Comparison of ENCODE assay signal across 1 cellular context in the genomic region with DNA sequence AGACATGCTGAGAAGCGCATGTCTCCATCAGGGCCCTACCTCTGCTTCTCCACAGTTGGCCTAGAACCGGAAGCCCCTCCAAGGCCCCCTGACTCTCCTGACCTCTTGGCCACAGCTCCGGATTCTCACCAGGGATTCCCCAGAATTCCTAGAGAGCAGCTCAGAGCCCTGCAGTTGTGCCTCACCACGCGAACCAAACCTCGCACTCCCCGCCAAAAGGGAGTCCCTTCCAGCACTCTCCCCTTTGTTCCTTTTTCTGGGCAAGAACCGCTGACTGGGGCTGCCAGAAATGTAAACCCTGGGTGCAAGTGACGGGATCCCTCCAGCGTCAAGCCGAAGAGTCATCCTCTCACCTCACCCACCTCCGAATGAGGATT.
TF ChIP-seq lines count a peak whose summit lies in the region.

No MANE protein-coding gene starts in this region.

TF ChIP-seq in GM12878, 131 proteins besides CTCF, POLR2A, EP300 and RAD21 (continued from another document):
- TF ChIP-seq, protein P1, sequence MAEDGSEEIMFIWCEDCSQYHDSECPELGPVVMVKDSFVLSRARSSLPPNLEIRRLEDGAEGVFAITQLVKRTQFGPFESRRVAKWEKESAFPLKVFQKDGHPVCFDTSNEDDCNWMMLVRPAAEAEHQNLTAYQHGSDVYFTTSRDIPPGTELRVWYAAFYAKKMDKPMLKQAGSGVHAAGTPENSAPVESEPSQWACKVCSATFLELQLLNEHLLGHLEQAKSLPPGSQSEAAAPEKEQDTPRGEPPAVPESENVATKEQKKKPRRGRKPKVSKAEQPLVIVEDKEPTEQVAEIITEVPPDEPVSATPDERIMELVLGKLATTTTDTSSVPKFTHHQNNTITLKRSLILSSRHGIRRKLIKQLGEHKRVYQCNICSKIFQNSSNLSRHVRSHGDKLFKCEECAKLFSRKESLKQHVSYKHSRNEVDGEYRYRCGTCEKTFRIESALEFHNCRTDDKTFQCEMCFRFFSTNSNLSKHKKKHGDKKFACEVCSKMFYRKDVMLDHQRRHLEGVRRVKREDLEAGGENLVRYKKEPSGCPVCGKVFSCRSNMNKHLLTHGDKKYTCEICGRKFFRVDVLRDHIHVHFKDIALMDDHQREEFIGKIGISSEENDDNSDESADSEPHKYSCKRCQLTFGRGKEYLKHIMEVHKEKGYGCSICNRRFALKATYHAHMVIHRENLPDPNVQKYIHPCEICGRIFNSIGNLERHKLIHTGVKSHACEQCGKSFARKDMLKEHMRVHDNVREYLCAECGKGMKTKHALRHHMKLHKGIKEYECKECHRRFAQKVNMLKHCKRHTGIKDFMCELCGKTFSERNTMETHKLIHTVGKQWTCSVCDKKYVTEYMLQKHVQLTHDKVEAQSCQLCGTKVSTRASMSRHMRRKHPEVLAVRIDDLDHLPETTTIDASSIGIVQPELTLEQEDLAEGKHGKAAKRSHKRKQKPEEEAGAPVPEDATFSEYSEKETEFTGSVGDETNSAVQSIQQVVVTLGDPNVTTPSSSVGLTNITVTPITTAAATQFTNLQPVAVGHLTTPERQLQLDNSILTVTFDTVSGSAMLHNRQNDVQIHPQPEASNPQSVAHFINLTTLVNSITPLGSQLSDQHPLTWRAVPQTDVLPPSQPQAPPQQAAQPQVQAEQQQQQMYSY (CRISPR knock-in tag; IDR thresholded peaks at IDR 0.05) = no peak
- TF ChIP-seq SMAD1 (IDR thresholded peaks at IDR 0.05; ENCODE audit: low read depth, partially characterized antibody) = no peak
- TF ChIP-seq GATAD2B (conservative IDR thresholded peaks at IDR 0.05; ENCODE audit: low read depth) = no peak
- no peak for TF ChIP-seq POLR2AphosphoS5 (IDR thresholded peaks at IDR 0.05; ENCODE audit: low read length)
